26 cellular contexts compared by ENCODE assay signal in genomic region chr9:109834855-109835254, GRCh38.
"Had no signal": no experiment of that assay in that cellular context is flagged by ENCODE, and none has a peak within 500 bp of the region (broad histone marks: within the 10 kb centered on the region; RNA-seq: fewer than 3 reads in every experiment).

No MANE protein-coding gene starts in this region.

- DNase-seq: stimulated activated CD4-positive, alpha-beta T cell treated with anti-CD3 and anti-CD28 coated beads, Interleukin-2, amount 100 ng/mL, for 48 hours; stimulated activated CD4-positive, alpha-beta T cell treated with anti-CD3 and anti-CD28 coated beads, Interleukin-4, amount 100 ng/mL, for 1 hour; stimulated activated CD4-positive, alpha-beta T cell treated with anti-CD3 and anti-CD28 coated beads, Interleukin-4, amount 100 ng/mL, for 24 hours; stimulated activated CD4-positive, alpha-beta T cell treated with anti-CD3 and anti-CD28 coated beads, Interleukin-4, amount 100 ng/mL, for 4 hours; stimulated activated CD8-positive, alpha-beta memory T cell treated with anti-CD3 and anti-CD28 coated beads, Interleukin-4, amount 100 ng/mL, for 48 hours; stimulated activated naive B cell treated with anti-CD40 and anti-IgM and Interleukin-4, amounts not matched to agents 10 μg/mL and 1 μg/mL and 100 μg/mL, for 72 hours; stimulated activated naive CD4-positive, alpha-beta T cell; stimulated activated naive CD4-positive, alpha-beta T cell treated with Interleukin-2 at 50 U/mL for 16 hours; stimulated activated naive CD8-positive, alpha-beta T cell treated with anti-CD3 and anti-CD28 coated beads, Interleukin-15, amount 100 ng/mL, for 72 hours; stimulated activated naive CD8-positive, alpha-beta T cell treated with anti-CD3 and anti-CD28 coated beads, Interleukin-15, Interleukin-2, amounts not matched to agents 100 U/mL and 50 U/mL, for 24 hours; stomach; substantia nigra; testis; thyroid gland; tibial artery; transverse colon; trophoblast cell; upper lobe of left lung; upper lobe of right lung; uterus had no signal

- H3K4me1 ChIP-seq: suprapubic skin, testis, tibial nerve, transverse colon, upper lobe of left lung, upper lobe of right lung, uterus, vagina had no signal

- H3K27ac ChIP-seq: stomach, suprapubic skin, testis, thoracic aorta, thyroid gland, tibial artery, tibial nerve, transverse colon, upper lobe of left lung, upper lobe of right lung, uterus, vagina had no signal

- H3K9me3 ChIP-seq: suprapubic skin, testis, thyroid gland, tibial artery, transverse colon, upper lobe of right lung, uterus, vagina had no signal

- H3K36me3 ChIP-seq: stomach, suprapubic skin, thoracic aorta, thyroid gland, tibial nerve, transverse colon, upper lobe of left lung, upper lobe of right lung, uterus, vagina had no signal

- H3K4me3 ChIP-seq: stomach, suprapubic skin, testis, thoracic aorta, thyroid gland, tibial artery, tibial nerve, transverse colon, upper lobe of left lung, upper lobe of right lung, uterus, vagina had no signal

- H3K27me3 ChIP-seq: stomach, suprapubic skin, testis, thyroid gland, tibial artery, tibial nerve, transverse colon, upper lobe of left lung, upper lobe of right lung, uterus, vagina had no signal

- ATAC-seq: stimulated activated effector memory CD8-positive, alpha-beta T cell treated with anti-CD3 and anti-CD28 coated beads, Interleukin-12 subunit alpha, Interleukin-12 subunit beta, amount 100 ng/mL, for 72 hours; stimulated activated memory B cell treated with anti-CD40 and anti-IgM and Interleukin-4, amounts not matched to agents 10 μg/mL and 1 μg/mL and 100 μg/mL, for 72 hours; stimulated activated naive B cell treated with anti-CD40 and anti-IgM and Interleukin-4, amounts not matched to agents 10 μg/mL and 1 μg/mL and 100 μg/mL, for 72 hours; stimulated activated naive CD8-positive, alpha-beta T cell treated with anti-CD3 and anti-CD28 coated beads, Interleukin-15, amount 100 ng/mL, for 72 hours; stimulated activated naive CD8-positive, alpha-beta T cell treated with anti-CD3 and anti-CD28 coated beads, Interleukin-15, Interleukin-2, amounts not matched to agents 100 U/mL and 50 U/mL, for 24 hours; upper lobe of right lung had no signal
